Comparison of ENCODE assay signal across 13 cellular contexts in the genomic region with DNA sequence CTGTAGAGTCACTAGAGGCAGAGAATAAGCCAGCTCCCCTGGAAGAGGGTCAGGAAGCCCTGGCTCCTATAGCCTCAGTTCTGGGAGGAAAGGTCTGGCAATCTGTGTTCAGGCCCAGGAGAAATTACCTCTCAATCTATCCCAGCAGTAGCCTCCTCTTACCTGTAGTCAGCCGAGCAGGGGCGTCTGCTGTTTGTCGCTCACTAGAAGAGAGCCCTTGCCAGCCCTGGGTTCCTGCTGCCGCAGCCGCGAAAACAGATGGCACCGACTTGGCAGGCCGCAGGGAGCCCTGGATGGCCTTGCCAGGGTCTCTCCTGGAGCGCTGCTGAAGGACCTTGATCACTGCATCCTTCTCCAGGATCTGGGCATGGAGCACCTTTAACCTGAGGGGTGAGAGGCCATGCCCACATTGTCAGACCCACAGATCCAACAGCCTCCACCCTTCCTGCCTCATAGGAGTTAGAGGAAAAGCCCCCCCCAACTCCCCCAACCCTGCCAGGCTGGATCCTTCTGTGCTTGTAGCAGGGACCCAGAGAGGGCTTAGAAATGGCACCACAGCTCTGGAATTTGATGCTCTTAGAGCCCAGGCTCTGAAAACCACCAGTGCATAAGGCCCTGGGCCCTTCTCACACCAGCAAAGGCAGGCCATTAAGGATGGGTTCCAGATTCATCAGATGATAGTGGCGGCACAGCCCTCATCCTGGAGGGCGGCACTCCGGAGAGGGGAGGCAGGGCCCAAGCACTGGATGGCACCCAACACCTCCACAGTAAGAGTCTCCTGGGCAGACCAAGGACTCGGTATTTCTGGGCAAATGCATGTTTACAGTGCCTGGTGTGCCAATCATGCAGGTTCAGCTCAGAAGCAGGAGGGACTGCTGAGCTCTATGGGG. TPM values are rescaled to one million over a fixed set of nuclear protein-coding genes. Genes with fewer than 3 reads are reported as not detected.
DNase-seq lines count a peak whose midpoint lies in the region; ATAC-seq, FAIRE-seq and TF ChIP-seq lines count a peak whose summit lies in the region.
"Had no signal": no experiment of that assay in that cellular context is flagged by ENCODE, and none has a peak within 500 bp of the region (broad histone marks: within the 10 kb centered on the region; RNA-seq: fewer than 3 reads in every experiment).

No MANE protein-coding gene starts in this region.

- no peak overlapping the region for H2AFZ ChIP-seq in keratinocyte (ENCODE audit: control insufficient read depth, low read length)

- TF ChIP-seq CTCF in body of pancreas (IDR thresholded peaks at IDR 0.05) (no peak), keratinocyte (optimal IDR thresholded peaks at IDR 0.05 in 1 of 3, IDR thresholded peaks at IDR 0.05 in 1 of 3, conservative IDR thresholded peaks at IDR 0.05 in 1 of 3; ENCODE audit: extremely low read depth in 1 of 3, insufficient read depth in 2 of 3, low read length in 3 of 3) (no peak), foreskin fibroblast (IDR thresholded peaks at IDR 0.05; ENCODE audit: low read depth, low read length) (no peak)

- DNase-seq in GM04504 (ENCODE audit: low read depth) = peak; percentile 7
- DNase-seq in body of pancreas = no peak
- DNase-seq in keratinocyte (ENCODE audit: low read depth, low spot score) = no peak
- DNase-seq in NCI-H187 treated with DMSO at 0.1 percent for 48 hours (lab: John Stamatoyannopoulos, UW) = no peak
- DNase-seq in immature natural killer cell = no peak
- DNase-seq in naive thymus-derived CD4-positive, alpha-beta T cell = no peak
- DNase-seq in foreskin fibroblast = no peak
- DNase-seq: MV-4-11; stimulated activated naive CD8-positive, alpha-beta T cell treated with anti-CD3 and anti-CD28 coated beads, Interleukin-15, amount 100 ng/mL, for 72 hours had no signal

- H3K27ac Mint-ChIP-seq in immature natural killer cell = no peak overlapping the region
- H3K27ac Mint-ChIP-seq in naive thymus-derived CD4-positive, alpha-beta T cell = no peak overlapping the region
- H3K27ac Mint-ChIP-seq: activated naive CD4-positive, alpha-beta T cell treated with anti-CD3 and anti-CD28 coated beads for 36 hours had no signal

- H3K9ac ChIP-seq in keratinocyte (ENCODE audit: control insufficient read depth, extremely low read depth, insufficient read depth, low read length) = no peak overlapping the region

- peaks cover 91% of the 10 kb centered on the region for H3K4me1 ChIP-seq in body of pancreas
- H3K4me1 ChIP-seq in keratinocyte (ENCODE audit: control insufficient read depth, extremely low read depth, insufficient read depth, low read length) = peaks cover 75% of the 10 kb centered on the region
- H3K4me1 ChIP-seq in naive thymus-derived CD4-positive, alpha-beta T cell (ENCODE audit: control insufficient read depth in 2 of 2, insufficient read depth in 2 of 2, low read length in 2 of 2) = peaks cover 7 to 10% of the 10 kb centered on the region in 2 donors

- H3K27me3 Mint-ChIP-seq in immature natural killer cell (ENCODE audit: low read depth in 3 of 3) = peaks cover 2 to 11% (median 10%) of the 10 kb centered on the region in 3 donors
- H3K27me3 Mint-ChIP-seq in naive thymus-derived CD4-positive, alpha-beta T cell = peaks cover 0 to 13% (median 0%) of the 10 kb centered on the region in 5 donors

- 59 to 71% methylated on average over 8 to 13 of the region's 13 CpGs for WGBS in body of pancreas, 2 donors

- H3K79me2 ChIP-seq in keratinocyte (ENCODE audit: control insufficient read depth, insufficient read depth, low read length) = peaks cover 56% of the 10 kb centered on the region

- H3K27ac ChIP-seq in body of pancreas (peak overlapping the region; percentile 22 to 98 (median 78)), keratinocyte (ENCODE audit: control insufficient read depth, insufficient read depth, low read length) (peak overlapping the region; percentile 20), skin epidermis (peak overlapping the region in 13 of 21 experiments; percentile 2 to 88 (median 36))
- no peak overlapping the region for H3K27ac ChIP-seq in naive thymus-derived CD4-positive, alpha-beta T cell (ENCODE audit: low read depth, low read length)
- H3K27ac ChIP-seq: VCaP had no signal

- H3K4me1 Mint-ChIP-seq in immature natural killer cell = peaks cover 11 to 13% of the 10 kb centered on the region in 2 donors
- peaks cover 2 to 14% (median 11%) of the 10 kb centered on the region in 7 donors for H3K4me1 Mint-ChIP-seq in naive thymus-derived CD4-positive, alpha-beta T cell

- dilution Hi-C loops in keratinocyte (cut with MboI; ENCODE audit: extremely low pct_ligation_motif_present, low sequenced_read_pairs) = no loop called here

- FAIRE-seq in keratinocyte (lab: Jason Lieb, UNC) = no peak
- FAIRE-seq: GM12878 had no signal

- peaks cover 3% of the 10 kb centered on the region for H3K9me1 ChIP-seq in keratinocyte (ENCODE audit: control insufficient read depth, extremely low read depth, insufficient read depth, low read length)

- no peaks in the 10 kb centered on the region for H4K20me1 ChIP-seq in keratinocyte (ENCODE audit: control insufficient read depth, extremely low read depth, insufficient read depth, low read length)

- H3K4me2 ChIP-seq in keratinocyte (ENCODE audit: control insufficient read depth, extremely low read depth, insufficient read depth, low read depth, low read length) = no peak overlapping the region

- CTCF ChIA-PET in naive thymus-derived CD4-positive, alpha-beta T cell (lab: Charles Lee) = no interaction called here

- intact Hi-C loops in body of pancreas (cut with DNase I) = no loop called here
- intact Hi-C loops in naive thymus-derived CD4-positive, alpha-beta T cell (cut with micrococcal nuclease) = no loop called here

- TF ChIP-seq POLR2A in body of pancreas (IDR thresholded peaks at IDR 0.05) = no peak

- no peaks in the 10 kb centered on the region for H3K36me3 Mint-ChIP-seq in immature natural killer cell
- H3K36me3 Mint-ChIP-seq in naive thymus-derived CD4-positive, alpha-beta T cell = no peaks in the 10 kb centered on the region

- POLR2A ChIA-PET in naive thymus-derived CD4-positive, alpha-beta T cell (lab: Charles Lee) = no interaction called here

- H3K4me3 ChIP-seq in body of pancreas (no peak overlapping the region), keratinocyte (ENCODE audit: control insufficient read depth in 2 of 3, extremely low read depth in 1 of 3, insufficient read depth in 2 of 3, low read depth in 1 of 3, low read length in 3 of 3) (no peak overlapping the region), skin epidermis (no peak overlapping the region), foreskin fibroblast (ENCODE audit: low read depth in 1 of 2, low read length in 2 of 2) (no peak overlapping the region)
- H3K4me3 ChIP-seq in naive thymus-derived CD4-positive, alpha-beta T cell (ENCODE audit: low read length) = no peak overlapping the region
- H3K4me3 ChIP-seq: GM12878 had no signal

- H3K9me3 ChIP-seq in body of pancreas (no peaks in the 10 kb centered on the region), keratinocyte (ENCODE audit: control insufficient read depth, low read depth, low read length) (no peaks in the 10 kb centered on the region)
- H3K9me3 ChIP-seq in naive thymus-derived CD4-positive, alpha-beta T cell (ENCODE audit: control insufficient read depth in 2 of 3, low read length in 3 of 3) = no peaks in the 10 kb centered on the region

- H3K9me3 Mint-ChIP-seq in immature natural killer cell = no peaks in the 10 kb centered on the region
- H3K9me3 Mint-ChIP-seq in naive thymus-derived CD4-positive, alpha-beta T cell = no peaks in the 10 kb centered on the region
- H3K9me3 Mint-ChIP-seq: activated naive CD4-positive, alpha-beta T cell treated with anti-CD3 and anti-CD28 coated beads for 36 hours; stimulated activated naive CD8-positive, alpha-beta T cell treated with anti-CD3 and anti-CD28 coated beads, Interleukin-15, amount 100 ng/mL, for 72 hours had no signal

- H3K36me3 ChIP-seq in body of pancreas (replicated peaks in 1 of 2; ENCODE audit: insufficient read depth in 1 of 2, low read depth in 2 of 2) = peaks cover 20 to 21% of the 10 kb centered on the region in 2 donors
- H3K36me3 ChIP-seq in keratinocyte (ENCODE audit: control insufficient read depth in 2 of 2, extremely low read depth in 1 of 2, insufficient read depth in 2 of 2, low read length in 2 of 2) = peaks cover 65 to 83% of the 10 kb centered on the region in 2 experiments
- no peaks in the 10 kb centered on the region for H3K36me3 ChIP-seq in naive thymus-derived CD4-positive, alpha-beta T cell (ENCODE audit: control insufficient read depth in 2 of 3, insufficient read depth in 3 of 3, low read length in 3 of 3)

- ATAC-seq in body of pancreas = no peak
- ATAC-seq in naive thymus-derived CD4-positive, alpha-beta T cell = no peak

- no peak overlapping the region for H3K4me3 Mint-ChIP-seq in immature natural killer cell
- H3K4me3 Mint-ChIP-seq in naive thymus-derived CD4-positive, alpha-beta T cell = no peak overlapping the region
- H3K4me3 Mint-ChIP-seq: activated naive CD4-positive, alpha-beta T cell treated with anti-CD3 and anti-CD28 coated beads for 36 hours; stimulated activated naive CD8-positive, alpha-beta T cell treated with anti-CD3 and anti-CD28 coated beads, Interleukin-15, amount 100 ng/mL, for 72 hours had no signal

- H3K27me3 ChIP-seq in body of pancreas = no peaks in the 10 kb centered on the region
- no peaks in the 10 kb centered on the region for H3K27me3 ChIP-seq in keratinocyte (ENCODE audit: control insufficient read depth, extremely low read depth, insufficient read depth, low read length)
- no peaks in the 10 kb centered on the region for H3K27me3 ChIP-seq in naive thymus-derived CD4-positive, alpha-beta T cell (ENCODE audit: control insufficient read depth in 2 of 2, insufficient read depth in 2 of 2, low read length in 2 of 2)

RNA-seq across cellular contexts. Expression of gene AMOTL2, which starts 14.9 kb away (rescaled TPM):
- 10 to 100 TPM; 65.1 to 71.5 TPM for total RNA-seq in body of pancreas
- polyA plus RNA-seq in keratinocyte = 39.8 to 57.2 TPM (median 45.6 TPM) in 3 replicates
- 52.7 TPM for polyA plus RNA-seq in keratinocyte (2011; ENCODE audit: low read depth)
- polyA plus RNA-seq in keratinocyte (2011; cell fraction: cytosol; rRNA removed) = 30.8 and 32.5 TPM in 2 replicates
- 88.6 and 88.9 TPM in 2 replicates for polyA plus RNA-seq in keratinocyte (2011; cell fraction: nucleus; rRNA removed)
- 44.4 and 81.4 TPM in 2 replicates for polyA plus RNA-seq in keratinocyte (2012; ENCODE audit: low replicate concordance)
- 49.8 to 105 TPM (median 62.0 TPM) in 3 replicates for polyA minus RNA-seq in keratinocyte
- 64.5 TPM for polyA minus RNA-seq in keratinocyte (2011; cell fraction: cytosol; rRNA and poly(A)+ RNA removed)
- polyA minus RNA-seq in keratinocyte (2011; cell fraction: nucleus; rRNA and poly(A)+ RNA removed) = 82.0 and 84.4 TPM in 2 replicates
- not detected for polyA plus RNA-seq in immature natural killer cell
- not detected for total RNA-seq in naive thymus-derived CD4-positive, alpha-beta T cell
- under 1 TPM in 1 of 2 donors, not detected in 1; 0.10 TPM for polyA plus RNA-seq in naive thymus-derived CD4-positive, alpha-beta T cell

Comparison
In these comparisons a context has a peak if more than half of its experiments do, and no peak if none do; other contexts are left out.
1. RNA of gene AMOTL2, which starts 14.9 kb away (polyA plus RNA-seq): 30.8 to 88.9 TPM in keratinocyte; 0.10 TPM in naive thymus-derived CD4-positive, alpha-beta T cell and not detected in immature natural killer cell; every median in the first group is over 10 times any median in the second.